ENCODE assay signal across 25 cellular contexts in the genomic region with DNA sequence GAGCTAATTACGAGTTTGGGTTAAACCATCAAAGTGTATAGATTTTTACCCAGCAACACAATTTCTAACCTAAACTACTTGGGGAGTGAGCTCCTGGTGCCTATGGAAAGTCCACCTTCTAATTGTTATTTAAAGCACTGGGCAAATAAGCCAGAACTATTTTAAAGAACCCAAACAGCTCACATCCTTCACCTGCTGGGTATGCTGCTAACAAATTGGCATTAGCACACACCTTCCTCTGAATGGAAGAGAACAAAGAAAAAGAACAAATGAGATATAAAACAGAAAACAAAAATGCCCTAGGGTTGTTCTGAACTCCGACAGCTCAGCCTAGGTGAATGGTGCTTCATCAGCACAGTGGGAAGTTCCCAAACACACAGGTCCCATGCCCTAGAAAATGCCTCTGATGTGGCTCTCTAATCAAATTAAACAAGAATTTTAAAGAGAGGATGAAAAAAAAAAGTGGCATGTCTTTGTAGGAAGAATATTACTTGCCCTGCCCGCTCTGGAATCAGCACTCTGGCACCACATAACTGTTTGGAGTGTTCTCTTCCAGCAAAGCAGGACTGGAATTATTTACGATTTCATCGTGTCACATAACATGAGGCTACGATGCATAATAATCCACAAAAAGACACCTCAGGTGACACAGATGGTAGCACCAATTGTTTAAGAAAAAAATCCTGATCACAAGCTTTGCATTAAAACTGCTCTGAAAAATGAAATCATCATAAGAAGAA.
DNase-seq lines count a peak whose midpoint lies in the region; ATAC-seq and TF ChIP-seq lines count a peak whose summit lies in the region.
"Had no signal": no experiment of that assay in that cellular context is flagged by ENCODE, and none has a peak within 500 bp of the region (broad histone marks: within the 10 kb centered on the region; RNA-seq: fewer than 3 reads in every experiment).

No MANE protein-coding gene starts in this region.

- no peaks in the 10 kb centered on the region; the same call in 1 of the 2 replicates for H3K27me3 Mint-ChIP-seq in WTC11 (ENCODE audit: low read depth)
- H3K27me3 Mint-ChIP-seq: CD4-positive, alpha-beta memory T cell had no signal

- H3K27ac ChIP-seq in HUES6 (ENCODE audit: low read depth, low read length) = peak overlapping the region; percentile 64
- H3K27ac ChIP-seq in spleen = no peak overlapping the region
- H3K27ac ChIP-seq in SJCRH30 = no peak overlapping the region
- H3K27ac ChIP-seq: BLaER1 treated with 17β-estradiol and CSF1 and Interleukin-3, amounts not matched to agents 10 nM and 100 nM; Peyer's patch; SJSA1 had no signal

- 86 to 95% (median 89%) methylated on average over 6 of the region's 6 CpGs for WGBS in spleen, 5 donors

- H3K27ac Mint-ChIP-seq in WTC11 = peak overlapping the region; percentile 88
- H3K27ac Mint-ChIP-seq: CD4-positive, alpha-beta memory T cell had no signal

- H3K9me3 Mint-ChIP-seq in WTC11 = peaks cover 14% of the 10 kb centered on the region

- H3K9ac ChIP-seq in HUES6 (ENCODE audit: low read length) = peak overlapping the region; percentile 2
- H3K9ac ChIP-seq: BLaER1 treated with 17β-estradiol and CSF1 and Interleukin-3, amounts not matched to agents 10 nM and 100 nM had no signal

- peak overlapping the region; percentile 13; the same call in 1 of the 2 replicates for H3K4me3 ChIP-seq in HUES6 (ENCODE audit: low read depth, low read length)
- no peak overlapping the region for H3K4me3 ChIP-seq in spleen
- H3K4me3 ChIP-seq in SJCRH30 = no peak overlapping the region
- H3K4me3 ChIP-seq: BLaER1 treated with 17β-estradiol and CSF1 and Interleukin-3, amounts not matched to agents 10 nM and 100 nM; K562; Peyer's patch; SJSA1 had no signal

- H3K27me3 ChIP-seq in HUES6 (ENCODE audit: control insufficient read depth, insufficient read depth, low read length) (no peaks in the 10 kb centered on the region), spleen (replicated peaks in 1 of 7) (no peaks in the 10 kb centered on the region), SJCRH30 (no peaks in the 10 kb centered on the region)
- H3K27me3 ChIP-seq: BLaER1 treated with 17β-estradiol and CSF1 and Interleukin-3, amounts not matched to agents 10 nM and 100 nM; Peyer's patch; SJSA1 had no signal

- H3K36me3 ChIP-seq in HUES6 (ENCODE audit: control insufficient read depth, insufficient read depth, low read length) = no peaks in the 10 kb centered on the region
- H3K36me3 ChIP-seq in spleen = no peaks in the 10 kb centered on the region
- no peaks in the 10 kb centered on the region for H3K36me3 ChIP-seq in SJCRH30
- H3K36me3 ChIP-seq: BLaER1 treated with 17β-estradiol and CSF1 and Interleukin-3, amounts not matched to agents 10 nM and 100 nM; Peyer's patch; SJSA1 had no signal

- CTCF ChIA-PET in WTC11 (lab: Charles Lee) = interaction anchor here (0.8 kb wide), 1 partner anchor 64 kb away, joined by 3 read pairs; no protein-coding TSS in a partner anchor

- peak; percentile 87 for ATAC-seq in WTC11
- ATAC-seq: HepG2, K562 had no signal

- H3K9me3 ChIP-seq in HUES6 (ENCODE audit: control insufficient read depth, insufficient read depth, low read depth, low read length) (peaks cover 4% of the 10 kb centered on the region; the same call in 1 of the 2 replicates), spleen (no peaks in the 10 kb centered on the region), SJCRH30 (replicated peaks) (no peaks in the 10 kb centered on the region)
- H3K9me3 ChIP-seq: BLaER1 treated with 17β-estradiol and CSF1 and Interleukin-3, amounts not matched to agents 10 nM and 100 nM; Peyer's patch; SJSA1 had no signal

- DNase-seq in COR-L47 (lab: John Stamatoyannopoulos, UW) (peak; percentile 1), WTC11 (ENCODE audit: low spot score) (no peak), iPS DF 4.7 (ENCODE audit: extremely low read depth, low spot score) (peak; percentile 33), spleen (no peak), posterior vena cava (ENCODE audit: low spot score) (no peak), LoVo (ENCODE audit: low spot score) (no peak), SJCRH30 (no peak)
- DNase-seq: 8988T; CD4-positive, alpha-beta memory T cell; DMS153; GDM1; GOT3; MM.1S; NCI-H1092; NCI-H1694 treated with DMSO at 0.1 percent for 48 hours; NCI-H2081 treated with DMSO at 0.1 percent for 48 hours; NCI-H446 treated with DMSO at 0.1 percent for 48 hours; NCI-H526 treated with DMSO at 0.1 percent for 48 hours; Peyer's patch; T-helper 1 cell had no signal

- H3K4me3 Mint-ChIP-seq in WTC11 = peak overlapping the region; percentile 20
- H3K4me3 Mint-ChIP-seq: CD4-positive, alpha-beta memory T cell had no signal

- intact Hi-C loops in spleen (cut with DNase I; ENCODE audit: low total_unique reads) (no loop called here), posterior vena cava (cut with DNase I) (loop anchor here in 1 of 2 donors (10.0 kb wide), 1 partner anchor 218 kb away; no protein-coding TSS in a partner anchor)

- peaks cover 43% of the 10 kb centered on the region for H3K4me1 Mint-ChIP-seq in WTC11
- H3K4me1 Mint-ChIP-seq: CD4-positive, alpha-beta memory T cell had no signal

- H3K36me3 Mint-ChIP-seq in WTC11 = peaks cover 12% of the 10 kb centered on the region
- H3K36me3 Mint-ChIP-seq: CD4-positive, alpha-beta memory T cell had no signal

- no peak for TF ChIP-seq POLR2A in spleen (IDR thresholded peaks at IDR 0.05)

- peaks cover 33% of the 10 kb centered on the region for H3K4me1 ChIP-seq in HUES6 (ENCODE audit: control insufficient read depth, insufficient read depth, low read length)
- H3K4me1 ChIP-seq in spleen = no peaks in the 10 kb centered on the region
- H3K4me1 ChIP-seq in SJCRH30 = no peaks in the 10 kb centered on the region
- H3K4me1 ChIP-seq: BLaER1 treated with 17β-estradiol and CSF1 and Interleukin-3, amounts not matched to agents 10 nM and 100 nM; Peyer's patch; SJSA1 had no signal

- POLR2A ChIA-PET in WTC11 (lab: Charles Lee) = no interaction called here

- no peak for TF ChIP-seq CTCF in WTC11 (IDR thresholded peaks at IDR 0.05)
- TF ChIP-seq CTCF in spleen (IDR thresholded peaks at IDR 0.05 in 8 of 11, conservative IDR thresholded peaks at IDR 0.05 in 3 of 11) = no peak

TF ChIP-seq in WTC11, 78 proteins besides CTCF, POLR2A, EP300 and RAD21:
- no peak for TF ChIP-seq NR3C1 (CRISPR knock-in tag; conservative IDR thresholded peaks at IDR 0.05; ENCODE audit: low read depth)
- no peak for TF ChIP-seq CBFB (CRISPR knock-in tag; IDR thresholded peaks at IDR 0.05; ENCODE audit: low read depth)
- TF ChIP-seq, protein P1, sequence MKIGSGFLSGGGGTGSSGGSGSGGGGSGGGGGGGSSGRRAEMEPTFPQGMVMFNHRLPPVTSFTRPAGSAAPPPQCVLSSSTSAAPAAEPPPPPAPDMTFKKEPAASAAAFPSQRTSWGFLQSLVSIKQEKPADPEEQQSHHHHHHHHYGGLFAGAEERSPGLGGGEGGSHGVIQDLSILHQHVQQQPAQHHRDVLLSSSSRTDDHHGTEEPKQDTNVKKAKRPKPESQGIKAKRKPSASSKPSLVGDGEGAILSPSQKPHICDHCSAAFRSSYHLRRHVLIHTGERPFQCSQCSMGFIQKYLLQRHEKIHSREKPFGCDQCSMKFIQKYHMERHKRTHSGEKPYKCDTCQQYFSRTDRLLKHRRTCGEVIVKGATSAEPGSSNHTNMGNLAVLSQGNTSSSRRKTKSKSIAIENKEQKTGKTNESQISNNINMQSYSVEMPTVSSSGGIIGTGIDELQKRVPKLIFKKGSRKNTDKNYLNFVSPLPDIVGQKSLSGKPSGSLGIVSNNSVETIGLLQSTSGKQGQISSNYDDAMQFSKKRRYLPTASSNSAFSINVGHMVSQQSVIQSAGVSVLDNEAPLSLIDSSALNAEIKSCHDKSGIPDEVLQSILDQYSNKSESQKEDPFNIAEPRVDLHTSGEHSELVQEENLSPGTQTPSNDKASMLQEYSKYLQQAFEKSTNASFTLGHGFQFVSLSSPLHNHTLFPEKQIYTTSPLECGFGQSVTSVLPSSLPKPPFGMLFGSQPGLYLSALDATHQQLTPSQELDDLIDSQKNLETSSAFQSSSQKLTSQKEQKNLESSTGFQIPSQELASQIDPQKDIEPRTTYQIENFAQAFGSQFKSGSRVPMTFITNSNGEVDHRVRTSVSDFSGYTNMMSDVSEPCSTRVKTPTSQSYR (CRISPR knock-in tag; IDR thresholded peaks at IDR 0.05) = 0 out of 2 replicates have a peak, but pooled peaks have one; percentile 19
- no peak for TF ChIP-seq ZNF423 (CRISPR knock-in tag; IDR thresholded peaks at IDR 0.05)
- TF ChIP-seq EMX1 (CRISPR knock-in tag; IDR thresholded peaks at IDR 0.05) = no peak
- TF ChIP-seq, protein P2, sequence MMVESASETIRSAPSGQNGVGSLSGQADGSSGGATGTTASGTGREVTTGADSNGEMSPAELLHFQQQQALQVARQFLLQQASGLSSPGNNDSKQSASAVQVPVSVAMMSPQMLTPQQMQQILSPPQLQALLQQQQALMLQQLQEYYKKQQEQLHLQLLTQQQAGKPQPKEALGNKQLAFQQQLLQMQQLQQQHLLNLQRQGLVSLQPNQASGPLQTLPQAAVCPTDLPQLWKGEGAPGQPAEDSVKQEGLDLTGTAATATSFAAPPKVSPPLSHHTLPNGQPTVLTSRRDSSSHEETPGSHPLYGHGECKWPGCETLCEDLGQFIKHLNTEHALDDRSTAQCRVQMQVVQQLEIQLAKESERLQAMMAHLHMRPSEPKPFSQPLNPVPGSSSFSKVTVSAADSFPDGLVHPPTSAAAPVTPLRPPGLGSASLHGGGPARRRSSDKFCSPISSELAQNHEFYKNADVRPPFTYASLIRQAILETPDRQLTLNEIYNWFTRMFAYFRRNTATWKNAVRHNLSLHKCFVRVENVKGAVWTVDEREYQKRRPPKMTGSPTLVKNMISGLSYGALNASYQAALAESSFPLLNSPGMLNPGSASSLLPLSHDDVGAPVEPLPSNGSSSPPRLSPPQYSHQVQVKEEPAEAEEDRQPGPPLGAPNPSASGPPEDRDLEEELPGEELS (CRISPR knock-in tag; IDR thresholded peaks at IDR 0.05) = peak; percentile 25; the same call in 1 of the 2 replicates
- TF ChIP-seq, protein P3, sequence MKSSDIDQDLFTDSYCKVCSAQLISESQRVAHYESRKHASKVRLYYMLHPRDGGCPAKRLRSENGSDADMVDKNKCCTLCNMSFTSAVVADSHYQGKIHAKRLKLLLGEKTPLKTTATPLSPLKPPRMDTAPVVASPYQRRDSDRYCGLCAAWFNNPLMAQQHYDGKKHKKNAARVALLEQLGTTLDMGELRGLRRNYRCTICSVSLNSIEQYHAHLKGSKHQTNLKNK (CRISPR knock-in tag; IDR thresholded peaks at IDR 0.05) = no peak

Comparison
In these comparisons a context has a peak if more than half of its experiments do, and no peak if none do; other contexts are left out.
1. DNase-seq: peak in COR-L47 (single experiment) and iPS DF 4.7 (single experiment); none in WTC11 (single experiment), spleen (single experiment), posterior vena cava (single experiment), LoVo (single experiment) and SJCRH30 (0 of 2).